Comparison of ENCODE assay signal across 9 cellular contexts in the genomic region with DNA sequence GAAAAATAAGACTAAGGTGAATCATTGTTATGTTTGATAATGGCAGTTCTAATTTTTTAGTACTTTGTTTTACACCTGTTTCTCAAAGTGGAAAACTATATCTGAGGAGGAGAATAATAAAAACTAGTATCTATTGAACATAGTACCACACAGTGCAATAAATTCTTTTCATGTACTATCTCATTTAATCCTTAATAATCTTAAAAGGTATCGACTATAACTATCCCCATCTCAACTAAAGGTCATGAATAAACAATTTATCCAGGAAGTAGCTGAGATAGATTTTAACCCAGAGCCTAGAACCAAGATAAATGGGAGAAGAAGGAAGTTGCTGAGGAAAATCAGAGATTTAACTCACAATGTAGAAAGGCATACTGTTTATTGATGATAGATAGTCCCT. TPM values are rescaled to one million over a fixed set of nuclear protein-coding genes. Genes with fewer than 3 reads are reported as not detected.
DNase-seq lines count a peak whose midpoint lies in the region; ATAC-seq and TF ChIP-seq lines count a peak whose summit lies in the region.
"Had no signal": no experiment of that assay in that cellular context is flagged by ENCODE, and none has a peak within 500 bp of the region (broad histone marks: within the 10 kb centered on the region; RNA-seq: fewer than 3 reads in every experiment).

No MANE protein-coding gene starts in this region.

- CTCF ChIA-PET in PC-9 (lab: Charles Lee), result no interaction called here

- BruUV-seq in PC-9 (replicated peaks; lab: Mats Ljungman, UMichigan), result no TSS peak

- H3K27ac ChIP-seq in DND-41 (ENCODE audit: low read length) (no peak overlapping the region), PC-9 (no peak overlapping the region), epithelial cell of prostate (peak overlapping the region; percentile 96)

- peaks cover 68% of the 10 kb centered on the region for H3K4me1 ChIP-seq in DND-41 (ENCODE audit: insufficient read depth, low read length)
- H3K4me1 ChIP-seq in PC-9 (replicated peaks; ENCODE audit: insufficient read depth), result peaks cover 32% of the 10 kb centered on the region

- H2AFZ ChIP-seq in DND-41 (ENCODE audit: low read depth, low read length) (no peak overlapping the region), PC-9 (no peak overlapping the region)

- intact Hi-C loops in PC-9 (cut with micrococcal nuclease; ENCODE audit: unreplicated experiment), result loop anchor here (5.0 to 10.0 kb wide), 2 partner anchors 90 to 153 kb away; no protein-coding TSS in a partner anchor

- ATAC-seq in DND-41 (ENCODE audit: insufficient read depth, low read depth), result no peak

- H3K4me3 ChIP-seq in DND-41 (ENCODE audit: low read depth in 1 of 2, low read length in 2 of 2), result peak overlapping the region in 1 of 2 experiments; percentile 39; a peak in 2 of 4 replicates
- H3K4me3 ChIP-seq in PC-9, result no peak overlapping the region
- peak overlapping the region; percentile 94 for H3K4me3 ChIP-seq in retinal pigment epithelial cell (ENCODE audit: low read length)

- H4K20me1 ChIP-seq in DND-41 (ENCODE audit: insufficient read depth, low read length) (peaks cover 43% of the 10 kb centered on the region), PC-9 (ENCODE audit: insufficient read depth) (peaks cover 11% of the 10 kb centered on the region; the same call in 1 of the 2 replicates)

- H3K79me2 ChIP-seq in DND-41 (ENCODE audit: insufficient read depth, low read length), result peaks cover 78% of the 10 kb centered on the region
- peaks cover 69% of the 10 kb centered on the region for H3K79me2 ChIP-seq in PC-9 (ENCODE audit: low read depth)

- H3K36me3 ChIP-seq in DND-41 (ENCODE audit: insufficient read depth, low read length), result peaks cover 7% of the 10 kb centered on the region; the same call in 1 of the 2 replicates
- H3K36me3 ChIP-seq in PC-9 (ENCODE audit: low read depth), result 0 out of 2 replicates have a peak, but pooled peaks cover 4% of the 10 kb centered on the region

- no peaks in the 10 kb centered on the region for H3K27me3 ChIP-seq in DND-41 (ENCODE audit: insufficient read depth, low read length, poor library complexity)
- H3K27me3 ChIP-seq in PC-9 (ENCODE audit: insufficient read depth, low read depth), result no peaks in the 10 kb centered on the region

- no peak for TF ChIP-seq CTCF in DND-41 (IDR thresholded peaks at IDR 0.05; ENCODE audit: borderline replicate concordance, extremely low read depth, low read length, poor library complexity, severe bottlenecking)
- no peak for TF ChIP-seq CTCF in PC-9 (conservative IDR thresholded peaks at IDR 0.05)
- no peak for TF ChIP-seq CTCF in retinal pigment epithelial cell (conservative IDR thresholded peaks at IDR 0.05; ENCODE audit: low read depth, low read length)

- no peaks in the 10 kb centered on the region for H3K9me2 ChIP-seq in PC-9 (ENCODE audit: insufficient read depth)

- DNase-seq in DND-41 (no peak), PC-9 (no peak), epithelial cell of prostate (ENCODE audit: low read depth, low spot score) (no peak), retinal pigment epithelial cell (ENCODE audit: low read depth) (no peak), NCI-H2196 (lab: John Stamatoyannopoulos, UW; ENCODE audit: unreplicated experiment) (no peak), mesenteric fat pad (ENCODE audit: low spot score) (no peak), occipital lobe (lab: John Stamatoyannopoulos, UW) (no peak), NCI-H510A (lab: John Stamatoyannopoulos, UW) (no peak)
- DNase-seq: activated CD4-positive, alpha-beta T cell treated with anti-CD3 and anti-CD28 coated beads, Interleukin-2, amount 50 U/mL, for 1 hour had no signal

- POLR2A ChIA-PET in PC-9 (lab: Charles Lee; ENCODE audit: unreplicated experiment), result no interaction called here

- peak overlapping the region; percentile 81 for H3K4me2 ChIP-seq in DND-41 (ENCODE audit: insufficient read depth, low read length)
- peak overlapping the region; percentile 84 for H3K4me2 ChIP-seq in PC-9

- peaks cover 6% of the 10 kb centered on the region; the same call in 1 of the 2 replicates for H3F3A ChIP-seq in PC-9 (ENCODE audit: insufficient read depth, low read depth)

- no peaks in the 10 kb centered on the region for H3K9me3 ChIP-seq in DND-41 (ENCODE audit: insufficient read depth, low read length, severe bottlenecking)
- H3K9me3 ChIP-seq in PC-9 (ENCODE audit: insufficient read depth, low read depth), result no peaks in the 10 kb centered on the region

- H3K9ac ChIP-seq in DND-41 (ENCODE audit: low read depth, low read length), result peak overlapping the region; percentile 97; the same call in 1 of the 2 replicates

RNA-seq across cellular contexts. Expression of a gene that starts 2.5 kb away (rescaled TPM):
- total RNA-seq in PC-9 (2021) (8.7 and 12.1 TPM in 2 replicates), mesenteric fat pad (22.4 TPM), occipital lobe (51.3 TPM)

RNA-seq across cellular contexts. Expression of a gene that starts 38.1 kb away (rescaled TPM):
- not detected in 2 replicates for total RNA-seq in PC-9 (2021)
- total RNA-seq in mesenteric fat pad, result not detected
- total RNA-seq in occipital lobe, result 1.1 TPM
